ENCODE assay signal across 1 cellular context in the genomic region with DNA sequence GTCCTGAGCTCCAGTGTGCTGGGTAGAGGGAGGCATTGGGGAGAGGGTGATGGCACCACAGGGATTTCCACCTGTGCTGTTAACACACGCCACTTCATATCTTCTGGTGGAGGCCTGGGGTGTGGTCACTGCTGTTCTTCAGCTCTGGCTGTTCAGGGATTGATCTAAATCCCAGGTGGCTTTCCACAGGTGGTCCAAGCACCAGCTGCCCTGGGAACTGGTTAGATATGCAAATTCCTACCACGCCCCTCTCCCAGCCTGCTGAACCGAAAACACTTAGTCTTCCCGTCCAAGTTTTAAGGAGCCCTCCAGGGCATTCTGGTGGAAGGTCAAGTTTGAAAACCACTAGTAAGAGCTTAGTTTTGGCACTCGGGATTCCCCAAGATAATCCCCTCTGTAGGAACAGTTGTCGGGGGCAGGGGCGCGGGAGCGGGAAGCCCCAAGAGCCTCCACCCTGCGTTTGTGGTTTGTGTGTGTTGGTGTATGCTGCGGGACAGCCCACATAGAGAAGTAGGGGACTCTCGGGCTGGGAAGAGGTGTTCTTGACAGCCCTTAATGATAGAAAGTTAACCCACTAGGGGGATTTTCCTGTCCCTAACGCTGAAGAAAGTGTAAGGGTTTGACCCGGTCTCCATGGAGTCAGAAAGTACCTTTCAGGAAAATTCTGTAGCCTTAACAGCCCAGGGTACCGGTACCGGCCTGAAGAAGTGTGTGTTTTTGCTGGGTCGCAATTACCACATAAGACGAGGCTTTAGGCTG.
TF ChIP-seq lines count a peak whose summit lies in the region.

No MANE protein-coding gene starts in this region.

TF ChIP-seq in HepG2, 621 proteins besides CTCF, POLR2A, EP300 and RAD21:
- TF ChIP-seq ZNF468 (CRISPR knock-in tag; IDR thresholded peaks at IDR 0.05) (no peak), GABPB1 (CRISPR knock-in tag; IDR thresholded peaks at IDR 0.05) (0 out of 2 replicates have a peak, but pooled peaks have one; percentile 4), KDM3A (CRISPR knock-in tag; IDR thresholded peaks at IDR 0.05; ENCODE audit: low read depth) (no peak)
